ENCODE assay signal across 2 cellular contexts in the genomic region with DNA sequence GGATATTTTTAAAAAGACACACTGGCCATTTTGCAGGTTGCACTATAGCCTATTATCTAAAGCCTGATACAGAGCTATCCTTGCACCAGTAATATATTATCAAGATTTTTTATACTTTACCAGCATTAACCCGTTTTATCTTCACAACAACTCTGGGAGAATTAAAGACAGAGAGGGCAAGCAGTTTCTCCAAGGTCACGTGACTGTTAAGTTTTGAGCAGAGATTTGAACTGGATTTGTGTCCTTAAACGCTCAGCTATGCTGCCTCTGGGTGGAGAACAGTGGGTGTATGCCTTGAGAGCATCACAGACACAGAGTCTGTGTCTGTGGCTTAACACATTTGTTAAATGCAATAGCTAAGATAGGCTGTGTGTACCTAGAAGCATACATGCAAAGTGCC.
TF ChIP-seq lines count a peak whose summit lies in the region.

No MANE protein-coding gene starts in this region.

TF ChIP-seq in HCT116, 20 proteins besides CTCF, POLR2A, EP300 and RAD21:
- TF ChIP-seq CBX3 (IDR thresholded peaks at IDR 0.05; ENCODE audit: low read depth) (no peak), YY1 (IDR thresholded peaks at IDR 0.05; ENCODE audit: extremely low read depth, insufficient replicate concordance, low read depth, low read length) (no peak), JUND (IDR thresholded peaks at IDR 0.05) (no peak), SRF (IDR thresholded peaks at IDR 0.05; ENCODE audit: low read depth) (no peak), EZH2phosphoT487 (IDR thresholded peaks at IDR 0.05; ENCODE audit: borderline replicate concordance) (no peak), SIN3A (IDR thresholded peaks at IDR 0.05; ENCODE audit: low read depth) (no peak), POLR2AphosphoS5 (IDR thresholded peaks at IDR 0.05; ENCODE audit: low read depth, low read length) (no peak), FOSL1 (IDR thresholded peaks at IDR 0.05; ENCODE audit: low read depth) (no peak), CEBPB (IDR thresholded peaks at IDR 0.05; ENCODE audit: low read depth) (no peak), ZFX (IDR thresholded peaks at IDR 0.05) (no peak)
- TF ChIP-seq, protein P1, sequence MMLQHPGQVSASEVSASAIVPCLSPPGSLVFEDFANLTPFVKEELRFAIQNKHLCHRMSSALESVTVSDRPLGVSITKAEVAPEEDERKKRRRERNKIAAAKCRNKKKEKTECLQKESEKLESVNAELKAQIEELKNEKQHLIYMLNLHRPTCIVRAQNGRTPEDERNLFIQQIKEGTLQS (IDR thresholded peaks at IDR 0.05): no peak
- TF ChIP-seq, protein P2, sequence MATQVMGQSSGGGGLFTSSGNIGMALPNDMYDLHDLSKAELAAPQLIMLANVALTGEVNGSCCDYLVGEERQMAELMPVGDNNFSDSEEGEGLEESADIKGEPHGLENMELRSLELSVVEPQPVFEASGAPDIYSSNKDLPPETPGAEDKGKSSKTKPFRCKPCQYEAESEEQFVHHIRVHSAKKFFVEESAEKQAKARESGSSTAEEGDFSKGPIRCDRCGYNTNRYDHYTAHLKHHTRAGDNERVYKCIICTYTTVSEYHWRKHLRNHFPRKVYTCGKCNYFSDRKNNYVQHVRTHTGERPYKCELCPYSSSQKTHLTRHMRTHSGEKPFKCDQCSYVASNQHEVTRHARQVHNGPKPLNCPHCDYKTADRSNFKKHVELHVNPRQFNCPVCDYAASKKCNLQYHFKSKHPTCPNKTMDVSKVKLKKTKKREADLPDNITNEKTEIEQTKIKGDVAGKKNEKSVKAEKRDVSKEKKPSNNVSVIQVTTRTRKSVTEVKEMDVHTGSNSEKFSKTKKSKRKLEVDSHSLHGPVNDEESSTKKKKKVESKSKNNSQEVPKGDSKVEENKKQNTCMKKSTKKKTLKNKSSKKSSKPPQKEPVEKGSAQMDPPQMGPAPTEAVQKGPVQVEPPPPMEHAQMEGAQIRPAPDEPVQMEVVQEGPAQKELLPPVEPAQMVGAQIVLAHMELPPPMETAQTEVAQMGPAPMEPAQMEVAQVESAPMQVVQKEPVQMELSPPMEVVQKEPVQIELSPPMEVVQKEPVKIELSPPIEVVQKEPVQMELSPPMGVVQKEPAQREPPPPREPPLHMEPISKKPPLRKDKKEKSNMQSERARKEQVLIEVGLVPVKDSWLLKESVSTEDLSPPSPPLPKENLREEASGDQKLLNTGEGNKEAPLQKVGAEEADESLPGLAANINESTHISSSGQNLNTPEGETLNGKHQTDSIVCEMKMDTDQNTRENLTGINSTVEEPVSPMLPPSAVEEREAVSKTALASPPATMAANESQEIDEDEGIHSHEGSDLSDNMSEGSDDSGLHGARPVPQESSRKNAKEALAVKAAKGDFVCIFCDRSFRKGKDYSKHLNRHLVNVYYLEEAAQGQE (IDR thresholded peaks at IDR 0.05; ENCODE audit: low read depth): no peak

TF ChIP-seq in GM12878, 131 proteins besides CTCF, POLR2A, EP300 and RAD21:
- TF ChIP-seq CREM (IDR thresholded peaks at IDR 0.05; ENCODE audit: low read depth): no peak
- peak; percentile 86 for TF ChIP-seq RAD51 (IDR thresholded peaks at IDR 0.05)
- no peak for TF ChIP-seq YY1 (IDR thresholded peaks at IDR 0.05; ENCODE audit: low read depth, low read length)
- TF ChIP-seq BHLHE40 (IDR thresholded peaks at IDR 0.05; ENCODE audit: borderline replicate concordance in 1 of 2, low read depth in 2 of 2, low read length in 1 of 2): peak in 1 of 2 experiments; percentile 50; a peak in 2 of 4 replicates
